In the genomic region with DNA sequence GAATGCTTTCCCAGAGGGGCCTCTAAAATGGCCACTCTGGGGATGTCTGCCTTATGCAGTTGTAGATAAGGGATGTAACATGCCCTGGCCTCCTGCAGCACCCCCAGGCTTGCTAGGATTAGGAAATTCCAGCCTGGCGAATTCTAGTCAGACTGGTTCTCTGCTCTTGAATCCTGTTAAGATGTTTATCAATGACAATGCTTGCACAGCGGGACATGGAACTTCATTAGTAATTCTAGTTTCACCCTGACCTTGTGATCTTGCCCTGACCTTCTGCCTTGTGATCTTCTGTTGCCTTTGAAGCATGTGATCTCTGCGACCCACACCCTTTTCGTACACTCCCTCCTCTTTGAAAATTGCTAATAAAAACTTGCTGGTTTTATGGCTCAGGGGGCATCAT, we compare ENCODE assay signal across 1 cellular context.
TF ChIP-seq lines count a peak whose summit lies in the region.

No MANE protein-coding gene starts in this region.

TF ChIP-seq in H1, 55 proteins besides CTCF, POLR2A, EP300 and RAD21:
- TF ChIP-seq TCF12 (IDR thresholded peaks at IDR 0.05; ENCODE audit: low read depth, low read length) = 0 out of 2 replicates have a peak, but pooled peaks have one; percentile 43
- 0 out of 2 replicates have a peak, but pooled peaks have one; percentile 50 for TF ChIP-seq SP1 (IDR thresholded peaks at IDR 0.05; ENCODE audit: low read depth, low read length)
- TF ChIP-seq POU5F1 (IDR thresholded peaks at IDR 0.05; ENCODE audit: low read depth, low read length) = peak; percentile 40; the same call in 1 of the 2 replicates
- TF ChIP-seq CEBPB (IDR thresholded peaks at IDR 0.05; ENCODE audit: low read depth, low read length) = peak; percentile 44; the same call in 1 of the 2 replicates
- 0 out of 2 replicates have a peak, but pooled peaks have one; percentile 48 for TF ChIP-seq TEAD4 (IDR thresholded peaks at IDR 0.05; ENCODE audit: low read depth, low read length)
